7 cellular contexts compared by ENCODE assay signal in the genomic region with DNA sequence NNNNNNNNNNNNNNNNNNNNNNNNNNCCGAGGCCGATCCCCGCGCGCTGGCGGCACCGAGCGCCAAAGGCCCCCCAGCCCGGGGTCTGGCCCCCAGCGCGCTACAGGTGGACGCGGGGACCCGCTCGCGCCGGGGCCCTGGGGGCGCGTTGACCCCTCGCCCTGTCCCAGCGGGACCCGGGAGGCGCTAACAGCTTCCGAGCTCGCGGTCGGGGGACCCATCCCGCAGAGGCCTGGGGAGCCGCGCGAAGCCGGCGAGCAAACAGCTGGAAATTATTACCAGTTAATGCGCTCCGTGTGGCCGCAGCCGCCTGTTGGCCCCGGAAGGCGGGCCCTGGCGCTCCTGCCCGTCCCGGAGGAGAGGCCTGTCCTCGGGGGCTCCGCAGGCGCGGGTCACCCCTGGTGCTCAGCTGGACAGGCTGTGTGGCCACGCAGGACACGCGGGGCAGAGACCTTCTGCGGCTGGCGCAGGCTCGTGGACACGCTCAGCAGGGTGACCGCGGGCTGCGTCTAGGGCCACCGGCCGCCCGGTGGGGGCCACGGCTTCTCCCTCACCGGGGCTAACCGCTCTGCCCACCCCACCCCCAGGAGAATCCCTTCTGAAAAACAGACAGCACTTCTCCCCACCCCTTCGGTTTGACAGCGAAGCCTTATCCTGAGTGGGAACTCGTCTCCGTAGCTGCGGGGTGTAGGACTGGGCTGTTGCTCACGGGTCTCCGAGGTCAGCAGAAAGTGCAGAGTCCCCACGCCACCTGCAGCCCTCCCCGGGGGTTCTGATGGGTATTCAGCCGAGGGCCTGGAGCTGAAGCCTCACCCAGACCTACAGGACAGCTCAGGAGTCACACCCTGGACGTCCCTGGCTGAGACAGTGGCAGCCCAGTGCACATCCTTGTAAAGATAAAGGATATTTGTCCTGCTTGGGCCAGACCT. TPM values are rescaled to one million over a fixed set of nuclear protein-coding genes. Genes with fewer than 3 reads are reported as not detected.
DNase-seq lines count a peak whose midpoint lies in the region; ATAC-seq and TF ChIP-seq lines count a peak whose summit lies in the region.

No MANE protein-coding gene starts in this region.

- H3K9ac ChIP-seq in neural cell (ENCODE audit: low read length) = peak overlapping the region; percentile 42

- DNase-seq in HK-2 (ENCODE audit: unreplicated experiment) (peak; percentile 67), activated T-cell treated with anti-CD3 and anti-CD28 coated beads for 48 hours (ENCODE audit: low read depth) (peak; percentile 22), fibroblast of the conjunctiva (ENCODE audit: low read depth) (peak; percentile 41)

- TF ChIP-seq CTCF in neural cell (IDR thresholded peaks at IDR 0.05; ENCODE audit: poor library complexity, severe bottlenecking) = no peak

- H3K79me2 ChIP-seq in neural cell (replicated peaks; ENCODE audit: insufficient read depth, low read length) = no peaks in the 10 kb centered on the region

- H3K9me2 ChIP-seq in neural cell (ENCODE audit: insufficient read depth, low read length) = no peaks in the 10 kb centered on the region

- H3K4me3 ChIP-seq in neural cell (ENCODE audit: low read length) = peak overlapping the region; percentile 64

- H3K27ac ChIP-seq in neural cell (ENCODE audit: low read length) = no peak overlapping the region

- peak overlapping the region; percentile 35 for H3K4me2 ChIP-seq in neural cell (ENCODE audit: low read length)

- H3K36me3 ChIP-seq in neural cell (ENCODE audit: insufficient read depth, low read length) = no peaks in the 10 kb centered on the region

- ATAC-seq in HG03520 (IDR thresholded peaks at IDR 0.05; ENCODE audit: unreplicated experiment) (no peak), GM21367 (IDR thresholded peaks at IDR 0.05; ENCODE audit: unreplicated experiment) (no peak), HG03460 (IDR thresholded peaks at IDR 0.05; ENCODE audit: unreplicated experiment) (no peak)

- H2AFZ ChIP-seq in neural cell (ENCODE audit: low read depth, low read length) = no peak overlapping the region

- H3K9me3 ChIP-seq in neural cell (ENCODE audit: low read length) = no peaks in the 10 kb centered on the region

- no peaks in the 10 kb centered on the region for H4K20me1 ChIP-seq in neural cell (ENCODE audit: insufficient read depth)

- no peak for TF ChIP-seq RAD21 in neural cell (conservative IDR thresholded peaks at IDR 0.05)

- TF ChIP-seq EP300 in neural cell (conservative IDR thresholded peaks at IDR 0.05; ENCODE audit: poor library complexity, severe bottlenecking) = no peak

- peaks cover 25% of the 10 kb centered on the region for H3K27me3 ChIP-seq in neural cell (ENCODE audit: insufficient read depth, low read depth, low read length)

- H3F3A ChIP-seq in neural cell (ENCODE audit: insufficient read depth, low read length, poor library complexity, severe bottlenecking) = no peaks in the 10 kb centered on the region

TF ChIP-seq in neural cell, 6 proteins besides CTCF, POLR2A, EP300 and RAD21:
- TF ChIP-seq EZH2 (IDR thresholded peaks at IDR 0.05; ENCODE audit: borderline replicate concordance, insufficient read depth, low read length, poor library complexity, severe bottlenecking) (no peak), SMC3 (conservative IDR thresholded peaks at IDR 0.05; ENCODE audit: poor library complexity) (no peak), POLR2AphosphoS5 (IDR thresholded peaks at IDR 0.05) (no peak), TAF1 (IDR thresholded peaks at IDR 0.05; ENCODE audit: low read depth) (no peak), MXI1 (conservative IDR thresholded peaks at IDR 0.05; ENCODE audit: poor library complexity, severe bottlenecking) (no peak)
- TF ChIP-seq, protein P1, sequence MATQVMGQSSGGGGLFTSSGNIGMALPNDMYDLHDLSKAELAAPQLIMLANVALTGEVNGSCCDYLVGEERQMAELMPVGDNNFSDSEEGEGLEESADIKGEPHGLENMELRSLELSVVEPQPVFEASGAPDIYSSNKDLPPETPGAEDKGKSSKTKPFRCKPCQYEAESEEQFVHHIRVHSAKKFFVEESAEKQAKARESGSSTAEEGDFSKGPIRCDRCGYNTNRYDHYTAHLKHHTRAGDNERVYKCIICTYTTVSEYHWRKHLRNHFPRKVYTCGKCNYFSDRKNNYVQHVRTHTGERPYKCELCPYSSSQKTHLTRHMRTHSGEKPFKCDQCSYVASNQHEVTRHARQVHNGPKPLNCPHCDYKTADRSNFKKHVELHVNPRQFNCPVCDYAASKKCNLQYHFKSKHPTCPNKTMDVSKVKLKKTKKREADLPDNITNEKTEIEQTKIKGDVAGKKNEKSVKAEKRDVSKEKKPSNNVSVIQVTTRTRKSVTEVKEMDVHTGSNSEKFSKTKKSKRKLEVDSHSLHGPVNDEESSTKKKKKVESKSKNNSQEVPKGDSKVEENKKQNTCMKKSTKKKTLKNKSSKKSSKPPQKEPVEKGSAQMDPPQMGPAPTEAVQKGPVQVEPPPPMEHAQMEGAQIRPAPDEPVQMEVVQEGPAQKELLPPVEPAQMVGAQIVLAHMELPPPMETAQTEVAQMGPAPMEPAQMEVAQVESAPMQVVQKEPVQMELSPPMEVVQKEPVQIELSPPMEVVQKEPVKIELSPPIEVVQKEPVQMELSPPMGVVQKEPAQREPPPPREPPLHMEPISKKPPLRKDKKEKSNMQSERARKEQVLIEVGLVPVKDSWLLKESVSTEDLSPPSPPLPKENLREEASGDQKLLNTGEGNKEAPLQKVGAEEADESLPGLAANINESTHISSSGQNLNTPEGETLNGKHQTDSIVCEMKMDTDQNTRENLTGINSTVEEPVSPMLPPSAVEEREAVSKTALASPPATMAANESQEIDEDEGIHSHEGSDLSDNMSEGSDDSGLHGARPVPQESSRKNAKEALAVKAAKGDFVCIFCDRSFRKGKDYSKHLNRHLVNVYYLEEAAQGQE (IDR thresholded peaks at IDR 0.05; ENCODE audit: borderline replicate concordance) = no peak
TF ChIP-seq in neural cell: peak in this region for 0.

RNA-seq across cellular contexts. Expression of a gene that starts 45.6 kb away (rescaled TPM):
- 1.8 and 2.1 TPM in 2 replicates for polyA plus RNA-seq in neural cell
- 1.7 and 2.4 TPM in 2 replicates for polyA minus RNA-seq in neural cell
